Comparison of ENCODE assay signal across 21 cellular contexts in the genomic region with DNA sequence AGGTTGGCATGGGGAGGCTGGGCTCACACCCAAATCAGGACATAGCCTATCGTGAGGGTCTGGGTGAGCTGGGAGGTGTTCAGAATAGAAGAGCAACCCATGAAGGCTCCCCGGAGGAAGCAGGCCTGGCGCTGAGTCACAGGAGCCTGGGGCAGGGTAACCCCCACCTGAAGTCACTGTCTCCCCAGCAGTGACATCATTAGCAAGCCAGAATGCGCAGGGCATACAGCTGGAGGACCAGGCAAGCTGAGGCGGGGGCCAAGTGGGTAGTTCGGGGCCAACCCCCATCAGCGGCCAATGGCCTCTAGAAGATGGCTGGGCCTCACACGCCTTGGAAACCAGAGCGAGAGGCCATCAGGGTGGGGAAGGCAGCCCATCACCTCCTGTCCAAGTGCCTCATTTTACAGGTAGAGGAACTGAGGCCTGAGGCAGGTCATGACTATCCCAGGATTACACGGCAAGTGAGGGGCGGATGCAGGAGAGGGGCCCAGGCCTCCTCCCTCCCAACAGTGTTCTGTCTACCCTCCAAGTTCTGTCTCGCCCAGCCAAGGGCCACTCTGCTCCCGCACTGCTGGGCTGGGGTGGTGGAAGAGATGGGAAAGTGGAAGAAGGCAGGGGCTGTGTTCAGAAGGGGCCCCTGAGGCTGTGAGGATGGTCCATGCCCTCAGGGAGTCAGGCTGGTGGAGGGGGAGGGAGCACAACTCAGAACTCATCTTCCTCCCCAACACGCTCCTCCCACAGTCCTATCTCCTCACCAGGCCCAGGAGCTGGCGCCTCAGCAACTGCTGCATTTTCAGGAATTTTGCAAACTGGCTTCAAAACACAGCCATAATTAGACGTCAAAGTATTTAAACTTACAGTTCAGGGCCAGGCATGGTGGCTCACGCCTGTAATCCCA. TPM values are rescaled to one million over a fixed set of nuclear protein-coding genes. Genes with fewer than 3 reads are reported as not detected.
"Had no signal": no experiment of that assay in that cellular context is flagged by ENCODE, and none has a peak within 500 bp of the region (broad histone marks: within the 10 kb centered on the region; RNA-seq: fewer than 3 reads in every experiment).

No MANE protein-coding gene starts in this region.

- H3K9me3 Mint-ChIP-seq: activated B cell treated with CpG ODN at 0.5 μM for 24 hours; activated CD8-positive, alpha-beta T cell treated with anti-CD3 and anti-CD28 coated beads for 36 hours; naive B cell; stimulated activated naive CD8-positive, alpha-beta T cell treated with anti-CD3 and anti-CD28 coated beads, Interleukin-15, Interleukin-2, amounts not matched to agents 100 ng/mL and 50 ng/mL, for 24 hours had no signal

- H3K27me3 Mint-ChIP-seq: activated B cell treated with CpG ODN at 0.5 μM for 24 hours had no signal

- H3K27me3 ChIP-seq: colonic mucosa, suprapubic skin, upper lobe of right lung had no signal

- H3K4me3 ChIP-seq: colonic mucosa, lower lobe of right lung, skin epidermis, suprapubic skin, upper lobe of right lung had no signal

- H3K27ac Mint-ChIP-seq: activated B cell treated with CpG ODN at 0.5 μM for 24 hours; activated CD8-positive, alpha-beta T cell treated with anti-CD3 and anti-CD28 coated beads for 36 hours; activated naive CD8-positive, alpha-beta T cell; stimulated activated naive CD8-positive, alpha-beta T cell treated with anti-CD3 and anti-CD28 coated beads, Interleukin-15, Interleukin-2, amounts not matched to agents 100 ng/mL and 50 ng/mL, for 24 hours; T-helper 17 cell had no signal

- H3K36me3 Mint-ChIP-seq: activated naive CD8-positive, alpha-beta T cell; naive B cell had no signal

- H3K9me3 ChIP-seq: colonic mucosa, lower lobe of right lung, suprapubic skin, upper lobe of right lung had no signal

- H3K27ac ChIP-seq: colonic mucosa, lower lobe of right lung, suprapubic skin, upper lobe of right lung had no signal

- ATAC-seq: activated CD8-positive, alpha-beta T cell treated with anti-CD3 and anti-CD28 coated beads for 36 hours; esophagus mucosa; left colon; lower lobe of right lung; T-helper 17 cell; upper lobe of right lung had no signal

- DNase-seq: activated B cell treated with CpG ODN at 0.5 μM for 24 hours; activated CD4-positive, alpha-beta T cell treated with anti-CD3 and anti-CD28 coated beads for 48 hours; activated CD8-positive, alpha-beta T cell treated with anti-CD3 and anti-CD28 coated beads for 36 hours; activated effector memory CD4-positive, alpha-beta T cell treated with anti-CD3 and anti-CD28 coated beads, Interleukin-2, amount 50 U/mL, for 16 hours; activated T-cell treated with anti-CD3 and anti-CD28 coated beads, Interleukin-2, amount 50 U/mL, for 48 hours; amniotic stem cell; caudate nucleus; colonic mucosa; left colon; lower lobe of right lung; naive B cell; retina; stimulated activated CD4-positive, alpha-beta T cell treated with anti-CD3 and anti-CD28 coated beads, Interleukin-15, amount 100 ng/mL, for 24 hours; stimulated activated CD4-positive, alpha-beta T cell treated with anti-CD3 and anti-CD28 coated beads, Interleukin-4, amount 100 ng/mL, for 24 hours; T-helper 17 cell; upper lobe of right lung had no signal

- H3K4me3 Mint-ChIP-seq: activated B cell treated with CpG ODN at 0.5 μM for 24 hours; activated CD8-positive, alpha-beta T cell treated with anti-CD3 and anti-CD28 coated beads for 36 hours; activated naive CD8-positive, alpha-beta T cell; naive B cell; stimulated activated naive CD8-positive, alpha-beta T cell treated with anti-CD3 and anti-CD28 coated beads, Interleukin-15, Interleukin-2, amounts not matched to agents 100 ng/mL and 50 ng/mL, for 24 hours; T-helper 17 cell had no signal

- H3K36me3 ChIP-seq: colonic mucosa, lower lobe of right lung, suprapubic skin, upper lobe of right lung had no signal

RNA-seq across cellular contexts. Expression of a gene that starts 50.0 kb away (rescaled TPM):
- total RNA-seq: activated B cell treated with CpG ODN at 0.5 μM for 24 hours had no signal
